ENCODE assay signal across 1 cellular context in genomic region chr20:50192364-50193168, GRCh38.
TF ChIP-seq lines count a peak whose summit lies in the region.

No MANE protein-coding gene starts in this region.

TF ChIP-seq in K562, 482 proteins besides CTCF, POLR2A, EP300 and RAD21 (continued from another document and continues in another):
- TF ChIP-seq ZNF639 (CRISPR knock-in tag; conservative IDR thresholded peaks at IDR 0.05 in 1 of 2, IDR thresholded peaks at IDR 0.05 in 1 of 2) (no peak; a peak in 1 of 4 replicates), ZNF354B (CRISPR knock-in tag; IDR thresholded peaks at IDR 0.05) (no peak), SP1 (CRISPR knock-in tag; IDR thresholded peaks at IDR 0.05) (no peak), CHAMP1 (IDR thresholded peaks at IDR 0.05) (no peak), NBN (IDR thresholded peaks at IDR 0.05; ENCODE audit: low read depth) (0 out of 2 replicates have a peak, but pooled peaks have one; percentile 59), ZNF561 (CRISPR knock-in tag; conservative IDR thresholded peaks at IDR 0.05) (no peak), MAX (CRISPR knock-in tag; IDR thresholded peaks at IDR 0.05) (peak; percentile 43; the same call in 1 of the 2 replicates), GMEB1 (CRISPR knock-in tag; IDR thresholded peaks at IDR 0.05) (peak; percentile 21; the same call in 1 of the 2 replicates), POLR2H (tag; IDR thresholded peaks at IDR 0.05; ENCODE audit: low read depth) (peak; percentile 95), MLLT1 (IDR thresholded peaks at IDR 0.05) (peak; percentile 84 to 88; a peak in 3 of 4 replicates), ZNF696 (CRISPR knock-in tag; conservative IDR thresholded peaks at IDR 0.05) (no peak), SMARCA5 (IDR thresholded peaks at IDR 0.05) (peak; percentile 72; the same call in 1 of the 2 replicates), SNRNP70 (optimal IDR thresholded peaks at IDR 0.05; ENCODE audit: low read depth, low read length) (no peak), E2F8 (IDR thresholded peaks at IDR 0.05; ENCODE audit: low read depth, partially characterized antibody) (peak; percentile 69), RBM22 (IDR thresholded peaks at IDR 0.05; ENCODE audit: low read depth, low read length, poor library complexity, severe bottlenecking) (peak; percentile 90), MYC (IDR thresholded peaks at IDR 0.05; ENCODE audit: low read depth, low read length) (peak; percentile 100), MYC (CRISPR knock-in tag; IDR thresholded peaks at IDR 0.05; ENCODE audit: borderline replicate concordance, low read depth) (peak; percentile 82; the same call in 1 of the 2 replicates), ZBTB8A (IDR thresholded peaks at IDR 0.05; ENCODE audit: partially characterized antibody) (no peak), FOXA1 (IDR thresholded peaks at IDR 0.05; ENCODE audit: borderline replicate concordance) (0 out of 2 replicates have a peak, but pooled peaks have one; percentile 28), GTF3C2 (IDR thresholded peaks at IDR 0.05; ENCODE audit: borderline replicate concordance, extremely low read depth, insufficient read length) (no peak), CHD1 (IDR thresholded peaks at IDR 0.05; ENCODE audit: low read length) (peak; percentile 73), PHB2 (IDR thresholded peaks at IDR 0.05; ENCODE audit: low read depth) (no peak), KLF1 (tag; IDR thresholded peaks at IDR 0.05) (no peak), POLR2B (IDR thresholded peaks at IDR 0.05; ENCODE audit: low read depth, partially characterized antibody) (peak; percentile 34), HDAC8 (tag; IDR thresholded peaks at IDR 0.05) (no peak), ZSCAN32 (CRISPR knock-in tag; IDR thresholded peaks at IDR 0.05) (peak; percentile 91), JUN (IDR thresholded peaks at IDR 0.05; ENCODE audit: borderline replicate concordance, low read depth, low read length) (peak; percentile 81; the same call in 1 of the 2 replicates), JUN (CRISPR knock-in tag; IDR thresholded peaks at IDR 0.05; ENCODE audit: borderline replicate concordance) (0 out of 2 replicates have a peak, but pooled peaks have one; percentile 26), ZNF282 (CRISPR knock-in tag; IDR thresholded peaks at IDR 0.05) (no peak), ZFP1 (CRISPR knock-in tag; IDR thresholded peaks at IDR 0.05) (no peak), AFF1 (IDR thresholded peaks at IDR 0.05; ENCODE audit: low read depth in 1 of 2, partially characterized antibody in 2 of 2) (peak; percentile 78 to 87), HDAC3 (IDR thresholded peaks at IDR 0.05; ENCODE audit: borderline replicate concordance, partially characterized antibody) (peak; percentile 78), JUND (IDR thresholded peaks at IDR 0.05; ENCODE audit: borderline replicate concordance, low read depth, low read length) (peak; percentile 90), JUND (tag; IDR thresholded peaks at IDR 0.05; ENCODE audit: borderline replicate concordance, low read depth, low read length) (peak; percentile 68; the same call in 1 of the 3 replicates), ZNF586 (CRISPR knock-in tag; conservative IDR thresholded peaks at IDR 0.05) (peak; percentile 94)
